ENCODE assay signal across 28 cellular contexts in the genomic region with DNA sequence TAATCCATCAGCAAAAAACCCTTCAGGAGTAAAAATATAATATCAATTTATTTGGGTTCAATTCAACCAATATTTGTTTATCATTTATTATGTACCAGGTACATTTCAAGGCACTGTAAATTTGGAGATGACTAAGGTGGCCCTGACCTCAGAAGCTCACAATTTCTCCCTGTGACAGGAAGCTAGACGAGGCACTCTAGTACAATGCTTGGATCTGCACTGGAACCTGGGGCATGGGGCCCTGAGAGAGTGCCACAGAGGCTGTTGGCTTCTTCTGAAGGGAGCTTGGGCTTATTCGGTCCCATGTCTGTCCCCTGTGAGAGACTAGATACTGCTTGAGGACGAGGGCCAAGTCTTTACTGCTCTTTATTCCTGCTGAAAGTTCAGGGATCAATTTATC.
"Had no signal": no experiment of that assay in that cellular context is flagged by ENCODE, and none has a peak within 500 bp of the region (broad histone marks: within the 10 kb centered on the region; RNA-seq: fewer than 3 reads in every experiment).

No MANE protein-coding gene starts in this region.

- H3K4me3 ChIP-seq: coronary artery, dorsolateral prefrontal cortex, esophagus squamous epithelium, gastrocnemius medialis, heart right ventricle, left lung, lower lobe of right lung had no signal

- H3K4me3 Mint-ChIP-seq: endodermal cell; naive thymus-derived CD4-positive, alpha-beta T cell had no signal

- H3K36me3 Mint-ChIP-seq: naive thymus-derived CD4-positive, alpha-beta T cell had no signal

- H3K27me3 ChIP-seq: esophagus squamous epithelium, gastrocnemius medialis, left lung had no signal

- H3K9me3 ChIP-seq: esophagus squamous epithelium, gastrocnemius medialis, heart right ventricle, left lung, lower lobe of right lung had no signal

- DNase-seq: dermis blood vessel endothelial cell; dorsolateral prefrontal cortex; effector CD4-positive, alpha-beta T cell; effector memory CD4-positive, alpha-beta T cell; endodermal cell; erythroblast; esophagus squamous epithelium; foreskin fibroblast; foreskin melanocyte; gastrocnemius medialis; glutamatergic neuron; head of caudate nucleus; heart right ventricle; hippocampal formation; left cardiac atrium; left lung; left ventricle myocardium superior; lower lobe of right lung; mesendoderm; midbrain; naive thymus-derived CD4-positive, alpha-beta T cell had no signal

- ATAC-seq: esophagus mucosa; gastrocnemius medialis; heart right ventricle; left cardiac atrium; left lung; left ventricle myocardium superior; lower lobe of right lung; naive thymus-derived CD4-positive, alpha-beta T cell had no signal

- H3K4me1 ChIP-seq: esophagus squamous epithelium, left lung, lower lobe of right lung had no signal

- H3K27ac ChIP-seq: coronary artery, dorsolateral prefrontal cortex, epithelial cell of prostate, esophagus squamous epithelium, gastrocnemius medialis, heart right ventricle, left lung, lower lobe of right lung had no signal

- H3K36me3 ChIP-seq: esophagus squamous epithelium, gastrocnemius medialis, heart right ventricle, left lung, lower lobe of right lung had no signal

- H3K27ac Mint-ChIP-seq: endodermal cell; naive thymus-derived CD4-positive, alpha-beta T cell had no signal

- FAIRE-seq: colon, endometrium, islet of Langerhans, keratinocyte had no signal

- H3K9me3 Mint-ChIP-seq: endodermal cell; naive thymus-derived CD4-positive, alpha-beta T cell had no signal
